ENCODE assay signal across 8 cellular contexts in genomic region chr21:39313457-39314154, GRCh38. TPM values are rescaled to one million over a fixed set of nuclear protein-coding genes. Genes with fewer than 3 reads are reported as not detected.
DNase-seq lines count a peak whose midpoint lies in the region; ATAC-seq and TF ChIP-seq lines count a peak whose summit lies in the region.

Gene BRWD1 (minus strand): TSS chr21:39313632. CDS start chr21:39313491, 141 bp downstream.

- peaks cover 3% of the 10 kb centered on the region for H3K4me1 ChIP-seq in colonic mucosa

- no peak for TF ChIP-seq CTCF in colonic mucosa (IDR thresholded peaks at IDR 0.05)

- ATAC-seq in GM18861 (IDR thresholded peaks at IDR 0.05; ENCODE audit: unreplicated experiment) (peak; percentile 27), HG03135 (IDR thresholded peaks at IDR 0.05; ENCODE audit: unreplicated experiment) (peak; percentile 52), left lobe of liver (peak; percentile 78)

- H3K4me3 ChIP-seq in colonic mucosa: peak within 1 kb of the TSS; percentile 91

- peak within 1 kb of the TSS; percentile 86 to 93 for H3K9ac ChIP-seq in colonic mucosa (ENCODE audit: low read depth in 2 of 2, low read length in 2 of 2)

- no peaks in the 10 kb centered on the region for H3K9me3 ChIP-seq in colonic mucosa

- H3K36me3 ChIP-seq in colonic mucosa: no peaks in the 10 kb centered on the region

- peak within 1 kb of the TSS; percentile 96 for H3K27ac ChIP-seq in colonic mucosa

- DNase-seq in AG08395 (ENCODE audit: low spot score) (peak; percentile 79), NCI-H510A (lab: John Stamatoyannopoulos, UW) (peak; percentile 93), colonic mucosa (peak; percentile 79), left lobe of liver (ENCODE audit: low spot score) (peak; percentile 81)
- DNase-seq in activated CD4-positive, alpha-beta T cell treated with anti-CD3 and anti-CD28 coated beads for 48 hours: peak; percentile 84
- DNase-seq in stimulated activated CD4-positive, alpha-beta T cell treated with anti-CD3 and anti-CD28 coated beads, Interleukin-2, amount 100 ng/mL, for 24 hours: peak; percentile 79 to 81

- H3K27me3 ChIP-seq in colonic mucosa: no peaks in the 10 kb centered on the region

- intact Hi-C loops in colonic mucosa (cut with DNase I): loop anchor here (5.0 kb wide), 3 partner anchors 34 to 134 kb away; partner anchors contain the start of genes HMGN1 and LCA5L

RNA-seq across cellular contexts. Expression of gene BRWD1, which starts in this region (rescaled TPM):
- total RNA-seq in colonic mucosa: 10 to 100 TPM; 38.6 to 43.1 TPM
- total RNA-seq in left lobe of liver: 21.9 TPM

Comparison
In these comparisons a context has a peak if more than half of its experiments do, and no peak if none do; other contexts are left out.
1. Peak in every context shown above with its lines: DNase-seq, ATAC-seq, H3K4me3 ChIP-seq and H3K27ac ChIP-seq.
2. ATAC-seq: peak in every context shown above with its lines; median percentile 78 in left lobe of liver; 52 in HG03135; 27 in GM18861.